17 cellular contexts compared by ENCODE assay signal in the genomic region with DNA sequence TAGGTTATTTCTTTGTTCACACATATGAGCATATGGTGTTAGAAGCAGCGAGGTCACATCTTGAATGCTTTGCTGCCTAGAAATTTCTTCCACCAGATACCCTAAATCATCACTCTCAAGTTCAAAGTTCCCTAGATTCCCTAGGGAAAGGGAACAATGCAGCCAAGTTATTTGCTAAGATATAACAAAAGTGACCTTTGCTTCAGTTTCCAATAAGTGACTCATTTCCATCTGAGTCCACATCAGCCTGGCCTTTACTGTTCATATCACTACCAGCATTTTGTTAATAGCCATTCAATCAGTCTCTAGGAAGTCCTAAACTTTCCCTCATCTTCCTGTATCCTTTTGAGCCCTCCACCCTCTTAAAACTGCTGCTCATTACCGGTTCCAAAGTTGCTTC.
DNase-seq lines count a peak whose midpoint lies in the region; ATAC-seq and TF ChIP-seq lines count a peak whose summit lies in the region.
"Had no signal": no experiment of that assay in that cellular context is flagged by ENCODE, and none has a peak within 500 bp of the region (broad histone marks: within the 10 kb centered on the region; RNA-seq: fewer than 3 reads in every experiment).

No MANE protein-coding gene starts in this region.

- H2BK5ac ChIP-seq in IMR-90 (ENCODE audit: low read depth, low read length, poor library complexity, severe bottlenecking) = no peak overlapping the region

- no peak overlapping the region for H3K4me2 ChIP-seq in IMR-90 (ENCODE audit: low read depth, low read length)
- H3K4me2 ChIP-seq: BLaER1, GM23338 had no signal

- no peaks in the 10 kb centered on the region for H3K4me1 ChIP-seq in IMR-90 (ENCODE audit: control insufficient read depth, insufficient read depth, low read length)
- H3K4me1 ChIP-seq: BLaER1 had no signal

- H3K79me1 ChIP-seq in IMR-90 (ENCODE audit: low read depth in 1 of 2, low read length in 2 of 2) = no peaks in the 10 kb centered on the region

- H3K23ac ChIP-seq in IMR-90 (ENCODE audit: low read depth, low read length) = no peak overlapping the region

- H3K9ac ChIP-seq in IMR-90 (ENCODE audit: low read depth, low read length) = no peak overlapping the region
- H3K9ac ChIP-seq: BLaER1 had no signal

- TF ChIP-seq CTCF in IMR-90 (conservative IDR thresholded peaks at IDR 0.05; ENCODE audit: low read depth, low read length) = no peak

- no peak overlapping the region for H2BK15ac ChIP-seq in IMR-90 (ENCODE audit: low read depth, low read length)

- no peak for TF ChIP-seq POLR2A in IMR-90 (IDR thresholded peaks at IDR 0.05; ENCODE audit: low read depth, low read length)

- no peaks in the 10 kb centered on the region for H3K36me3 ChIP-seq in IMR-90 (ENCODE audit: control insufficient read depth, insufficient read depth, low read length)
- H3K36me3 ChIP-seq: BLaER1 had no signal

- no peaks in the 10 kb centered on the region for H3K9me3 ChIP-seq in IMR-90 (ENCODE audit: control insufficient read depth, insufficient read depth, low read length)
- H3K9me3 ChIP-seq: BLaER1 had no signal

- intact Hi-C loops in IMR-90 (cut with micrococcal nuclease) = no loop called here

- H3K14ac ChIP-seq in IMR-90 (replicated peaks; ENCODE audit: low read depth, low read length) = no peak overlapping the region

- H4K8ac ChIP-seq in IMR-90 (ENCODE audit: low read depth in 2 of 2, low read length in 2 of 2) = no peak overlapping the region

- H3K4me3 ChIP-seq in IMR-90 (ENCODE audit: insufficient read depth, low read depth, low read length) = no peak overlapping the region
- H3K4me3 ChIP-seq: BLaER1, GM23338 had no signal

- POLR2A ChIA-PET in IMR-90 (lab: Charles Lee; ENCODE audit: unreplicated experiment) = no interaction called here

- H4K20me1 ChIP-seq in IMR-90 (ENCODE audit: insufficient read depth, low read length) = no peaks in the 10 kb centered on the region
- H4K20me1 ChIP-seq: BLaER1 had no signal

- H3K27ac ChIP-seq in IMR-90 (ENCODE audit: insufficient read depth, low read length) = no peak overlapping the region
- H3K27ac ChIP-seq: 22Rv1, BLaER1, C4-2B had no signal

- peak; percentile 40 for DNase-seq in COLO829 (ENCODE audit: low spot score)
- peak; percentile 10 for DNase-seq in IMR-90
- peak; percentile 31 for DNase-seq in SK-MEL-5 (ENCODE audit: low read depth, low spot score)
- DNase-seq in foreskin melanocyte = peak; percentile 26
- no peak for DNase-seq in mesenteric fat pad (ENCODE audit: low spot score)
- DNase-seq in DMS153 (lab: John Stamatoyannopoulos, UW) = no peak
- DNase-seq: CD4-positive, CD25-positive, alpha-beta regulatory T cell; CD8-positive, alpha-beta T cell; DMS 273 treated with DMSO at 0.1 percent for 48 hours; DMS79 treated with DMSO at 0.1 percent for 48 hours; H9 had no signal

- H4K5ac ChIP-seq in IMR-90 (ENCODE audit: low read depth, low read length) = no peak overlapping the region

- no peak overlapping the region for H2BK20ac ChIP-seq in IMR-90 (ENCODE audit: low read depth, low read length)

- no peak overlapping the region for H2AFZ ChIP-seq in IMR-90 (replicated peaks; ENCODE audit: low read length, poor library complexity)
- H2AFZ ChIP-seq: GM23338 had no signal

- no peak overlapping the region for H2BK120ac ChIP-seq in IMR-90 (ENCODE audit: low read depth, low read length)

- no peak overlapping the region for H3K4ac ChIP-seq in IMR-90 (ENCODE audit: low read depth, low read length)

- H2AK5ac ChIP-seq in IMR-90 (ENCODE audit: low read depth, low read length) = no peak overlapping the region

- H2AK9ac ChIP-seq in IMR-90 (replicated peaks; ENCODE audit: low read depth, low read length, poor library complexity) = no peak overlapping the region

- no peaks in the 10 kb centered on the region for H3K9me1 ChIP-seq in IMR-90 (ENCODE audit: insufficient read depth, low read length)

- ATAC-seq in IMR-90 (ENCODE audit: low read depth) (no peak), HG03108 (IDR thresholded peaks at IDR 0.05; ENCODE audit: unreplicated experiment) (no peak), GM18870 (IDR thresholded peaks at IDR 0.05; ENCODE audit: unreplicated experiment) (no peak)
- ATAC-seq: CD8-positive, alpha-beta T cell; GM23338 had no signal

- H3K27me3 ChIP-seq in IMR-90 (ENCODE audit: control insufficient read depth, insufficient read depth, low read length) = no peaks in the 10 kb centered on the region
- H3K27me3 ChIP-seq: BLaER1 had no signal

- H4K91ac ChIP-seq in IMR-90 (ENCODE audit: insufficient read depth, low read depth, low read length) = no peak overlapping the region

- dilution Hi-C loops in IMR-90 (cut with HindIII; ENCODE audit: low sequenced_read_pairs, unreplicated experiment) = no loop called here

- no peak overlapping the region for H3K18ac ChIP-seq in IMR-90 (ENCODE audit: low read depth, low read length)

- no CpG with 5 or more reads among the region's 2 CpGs for WGBS in IMR-90 (ENCODE audit: extremely low coverage in 2 of 2, insufficient read length in 1 of 2), 2 experiments

- BruUV-seq in IMR-90 (replicated peaks; lab: Mats Ljungman, UMichigan) = no TSS peak

- no peak overlapping the region for H3K56ac ChIP-seq in IMR-90 (ENCODE audit: extremely low read depth, insufficient read depth, low read length)

- no peak for TF ChIP-seq RAD21 in IMR-90 (IDR thresholded peaks at IDR 0.05; ENCODE audit: low read length)

- in situ Hi-C loops in IMR-90 (cut with MboI; ENCODE audit: low sequenced_read_pairs) = no loop called here
- in situ Hi-C loops in SK-MEL-5 (cut with HindIII; ENCODE audit: low pct_unique_long_range_greater_than_20kb, low sequenced_read_pairs) = no loop called here

- CTCF ChIA-PET in IMR-90 (lab: Yijun Ruan, JAX) = no interaction called here

TF ChIP-seq in IMR-90, 13 proteins besides CTCF, POLR2A, EP300 and RAD21:
- TF ChIP-seq CHD1 (IDR thresholded peaks at IDR 0.05; ENCODE audit: low read depth, low read length) (no peak), MAFK (IDR thresholded peaks at IDR 0.05; ENCODE audit: low read depth, low read length) (no peak), RCOR1 (IDR thresholded peaks at IDR 0.05; ENCODE audit: insufficient replicate concordance, low read length) (no peak), MAZ (IDR thresholded peaks at IDR 0.05; ENCODE audit: borderline replicate concordance, low read depth, low read length) (no peak), NFE2L2 (IDR thresholded peaks at IDR 0.05; ENCODE audit: low read depth, low read length) (no peak), SMC3 (IDR thresholded peaks at IDR 0.05; ENCODE audit: low read depth, low read length) (no peak), BHLHE40 (IDR thresholded peaks at IDR 0.05; ENCODE audit: low read depth, low read length) (no peak), RFX5 (IDR thresholded peaks at IDR 0.05; ENCODE audit: low read depth, low read length) (no peak), FOS (IDR thresholded peaks at IDR 0.05; ENCODE audit: low read depth, low read length) (no peak)
- TF ChIP-seq, protein P1, sequence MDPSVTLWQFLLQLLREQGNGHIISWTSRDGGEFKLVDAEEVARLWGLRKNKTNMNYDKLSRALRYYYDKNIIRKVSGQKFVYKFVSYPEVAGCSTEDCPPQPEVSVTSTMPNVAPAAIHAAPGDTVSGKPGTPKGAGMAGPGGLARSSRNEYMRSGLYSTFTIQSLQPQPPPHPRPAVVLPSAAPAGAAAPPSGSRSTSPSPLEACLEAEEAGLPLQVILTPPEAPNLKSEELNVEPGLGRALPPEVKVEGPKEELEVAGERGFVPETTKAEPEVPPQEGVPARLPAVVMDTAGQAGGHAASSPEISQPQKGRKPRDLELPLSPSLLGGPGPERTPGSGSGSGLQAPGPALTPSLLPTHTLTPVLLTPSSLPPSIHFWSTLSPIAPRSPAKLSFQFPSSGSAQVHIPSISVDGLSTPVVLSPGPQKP (IDR thresholded peaks at IDR 0.05; ENCODE audit: borderline replicate concordance, low read depth, low read length) = no peak

Comparison
In these comparisons a context has a peak if more than half of its experiments do, and no peak if none do; other contexts are left out.
1. DNase-seq: peak in COLO829 (single experiment), IMR-90 (single experiment), SK-MEL-5 (single experiment) and foreskin melanocyte (single experiment); none in mesenteric fat pad (single experiment) and DMS153 (single experiment).